Comparison of ENCODE assay signal across 1 cellular context in the genomic region with DNA sequence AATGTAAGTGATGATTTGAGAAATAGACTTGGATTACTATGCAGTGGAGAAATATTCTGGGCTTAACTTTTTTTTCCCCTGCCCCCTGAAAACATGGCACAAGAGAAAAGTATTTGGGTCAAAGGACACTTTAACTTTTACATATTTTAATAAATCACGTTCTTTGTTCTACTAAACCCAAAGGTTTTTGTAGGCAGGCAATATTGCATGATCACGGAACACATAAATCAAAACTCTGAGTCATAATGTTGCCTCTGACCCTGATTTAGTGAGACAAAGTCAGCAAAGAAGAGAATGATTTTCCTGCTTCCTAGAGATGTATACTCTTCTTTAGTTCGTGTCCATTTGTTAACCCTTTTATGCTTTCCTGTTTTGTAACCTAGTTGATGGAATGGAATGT.
TF ChIP-seq lines count a peak whose summit lies in the region.

No MANE protein-coding gene starts in this region.

TF ChIP-seq in endothelial cell of umbilical vein, 7 proteins besides CTCF, POLR2A, EP300 and RAD21:
- TF ChIP-seq GATA2 (IDR thresholded peaks at IDR 0.05; ENCODE audit: insufficient read depth, insufficient read length, low read depth, low read length) = no peak
